8 cellular contexts compared by ENCODE assay signal in the genomic region with DNA sequence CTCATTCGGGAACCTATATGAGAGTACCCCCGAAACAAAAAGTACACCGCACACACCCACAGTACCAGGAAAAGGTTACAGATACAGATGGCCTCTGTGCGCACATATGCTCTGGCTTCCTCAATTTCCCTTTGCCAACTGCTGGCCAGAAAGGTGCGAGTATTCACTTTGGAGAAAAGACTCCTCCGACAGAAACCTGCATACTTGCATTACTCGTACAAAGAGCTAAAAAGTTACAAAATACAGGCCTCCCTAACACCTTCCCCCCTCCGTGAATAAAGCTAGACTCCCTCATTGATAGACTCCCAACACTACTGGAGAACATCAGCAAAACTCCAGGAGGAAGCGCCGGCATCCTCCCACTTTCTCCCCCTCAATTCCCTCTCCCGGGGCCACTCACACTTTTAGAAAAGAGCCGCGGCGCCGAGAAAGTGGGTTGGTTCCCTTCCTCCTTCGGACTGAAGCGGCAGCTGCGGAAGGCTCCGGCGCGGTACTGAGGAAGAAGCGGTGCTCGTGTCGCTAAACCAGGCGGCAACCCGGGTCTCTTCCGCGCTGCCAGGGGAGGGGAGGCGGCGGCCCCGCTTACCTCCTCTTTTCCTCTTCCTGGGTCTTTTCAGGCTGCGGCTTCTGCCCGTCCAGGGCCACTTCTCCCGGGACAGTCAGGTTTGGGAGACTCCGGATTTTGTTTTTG. TPM values are rescaled to one million over a fixed set of nuclear protein-coding genes. Genes with fewer than 3 reads are reported as not detected.
DNase-seq lines count a peak whose midpoint lies in the region; ATAC-seq, FAIRE-seq and TF ChIP-seq lines count a peak whose summit lies in the region.

No MANE protein-coding gene starts in this region.

- H3K9ac ChIP-seq in HUES64 (ENCODE audit: low read depth, low read length): peak overlapping the region; percentile 26; the same call in 1 of the 2 replicates

- peaks cover 13% of the 10 kb centered on the region for H3K36me3 ChIP-seq in HUES64 (ENCODE audit: insufficient read depth, low read length)
- H3K36me3 ChIP-seq in WERI-Rb-1: peaks cover 27% of the 10 kb centered on the region
- H3K36me3 ChIP-seq in right lobe of liver: no peaks in the 10 kb centered on the region

- H3K4me1 ChIP-seq in HUES64 (ENCODE audit: insufficient read depth, low read length) (peaks cover 20% of the 10 kb centered on the region), right lobe of liver (peaks cover 0 to 24% (median 0%) of the 10 kb centered on the region in 4 donors)

- FAIRE-seq in H54 (lab: Jason Lieb, UNC): no peak

- peak overlapping the region; percentile 88 to 97 (median 95) for H3K27ac Mint-ChIP-seq in CD14-positive monocyte

- no peak for TF ChIP-seq POLR2A in right lobe of liver (IDR thresholded peaks at IDR 0.05)
- no peak for TF ChIP-seq POLR2A in H54 (IDR thresholded peaks at IDR 0.05; ENCODE audit: low read depth, low read length)

- ATAC-seq in right lobe of liver (peak in 2 of 4 donors; percentile 4), HG02938 (IDR thresholded peaks at IDR 0.05; ENCODE audit: unreplicated experiment) (no peak)

- H3K4me3 ChIP-seq in HUES64 (ENCODE audit: low read length) (peak overlapping the region; percentile 90), WERI-Rb-1 (ENCODE audit: low read depth, low read length) (peak overlapping the region; percentile 93), choroid plexus epithelial cell (ENCODE audit: low read depth, low read length) (peak overlapping the region; percentile 95), right lobe of liver (peak overlapping the region; percentile 97 to 100 (median 99))

- DNase-seq in CD14-positive monocyte (ENCODE audit: low spot score) (peak; percentile 56), WERI-Rb-1 (peak; percentile 44), choroid plexus epithelial cell (ENCODE audit: low read depth) (peak; percentile 27), right lobe of liver (peak; percentile 56 to 77 (median 62)), H54 (ENCODE audit: insufficient read length, low spot score) (no peak)
- peak; percentile 5 to 41 (median 29) for DNase-seq in stimulated activated CD4-positive, alpha-beta T cell treated with anti-CD3 and anti-CD28 coated beads, TNF-alpha, amount 100 ng/mL, for 24 hours (ENCODE audit: low read depth in 3 of 3)

- H3K9me3 ChIP-seq in HUES64 (ENCODE audit: insufficient read depth, low read depth, low read length) (no peaks in the 10 kb centered on the region), WERI-Rb-1 (ENCODE audit: severe bottlenecking) (no peaks in the 10 kb centered on the region), right lobe of liver (no peaks in the 10 kb centered on the region)

- no peaks in the 10 kb centered on the region for H3K27me3 Mint-ChIP-seq in CD14-positive monocyte (ENCODE audit: low read depth in 3 of 3)

- WGBS in HUES64: 3% methylated on average over 35 of the region's 35 CpGs
- 1% methylated on average over 13 of the region's 35 CpGs for WGBS in right lobe of liver (ENCODE audit: insufficient coverage, low coverage, low lambda C conversion rate, missing lambda C conversion rate)

- TF ChIP-seq CTCF in CD14-positive monocyte (IDR thresholded peaks at IDR 0.05): no peak
- TF ChIP-seq CTCF in WERI-Rb-1 (IDR thresholded peaks at IDR 0.05; ENCODE audit: low read depth, low read length): no peak
- no peak for TF ChIP-seq CTCF in choroid plexus epithelial cell (conservative IDR thresholded peaks at IDR 0.05; ENCODE audit: low read depth, low read length)
- no peak for TF ChIP-seq CTCF in right lobe of liver (IDR thresholded peaks at IDR 0.05)

- no peaks in the 10 kb centered on the region for H3K27me3 ChIP-seq in HUES64 (ENCODE audit: insufficient read depth, low read length)
- H3K27me3 ChIP-seq in WERI-Rb-1 (ENCODE audit: insufficient read depth, low read depth, severe bottlenecking): no peaks in the 10 kb centered on the region
- no peaks in the 10 kb centered on the region for H3K27me3 ChIP-seq in right lobe of liver

- H3K27ac ChIP-seq in HUES64 (ENCODE audit: low read depth, low read length) (no peak overlapping the region), WERI-Rb-1 (peak overlapping the region; percentile 92), right lobe of liver (peak overlapping the region in 2 of 3 donors; percentile 16 to 92)

- H3K36me3 Mint-ChIP-seq in CD14-positive monocyte: peaks cover 28 to 42% of the 10 kb centered on the region in 2 donors

- intact Hi-C loops in CD14-positive monocyte (cut with micrococcal nuclease) (loop anchor here (5.0 to 10.0 kb wide), 5 partner anchors 70 to 250 kb away; partner anchors contain the start of genes ARFIP1 (in 1 of the 2) and TIGD4 (in 1 of the 2)), right lobe of liver (cut with DNase I) (no loop called here)

- H3K4me1 Mint-ChIP-seq in CD14-positive monocyte: peaks cover 57% of the 10 kb centered on the region

- H3K4me3 Mint-ChIP-seq in CD14-positive monocyte: peak overlapping the region; percentile 99 to 100

- H3K9me3 Mint-ChIP-seq in CD14-positive monocyte: peaks cover 0 to 3% (median under 1%) of the 10 kb centered on the region in 7 donors

RNA-seq across cellular contexts. Expression of gene FBXW7, which starts 1.2 kb away (rescaled TPM):
- 10 to 100 TPM; 25.1 to 35.6 TPM for polyA plus RNA-seq in CD14-positive monocyte
- 9.9 TPM for polyA plus RNA-seq in HUES64 (2013, experiment 1 of 2)
- 18.2 TPM for polyA plus RNA-seq in HUES64 (2013, experiment 2 of 2)
- 10 to 100 TPM; 12.9 to 25.5 (median 17.6) TPM for total RNA-seq in right lobe of liver

Comparison
In these comparisons a context has a peak if more than half of its experiments do, and no peak if none do; other contexts are left out.
1. intact Hi-C loops: an anchor here in CD14-positive monocyte (5.0 to 10.0 kb wide); none called in right lobe of liver.